Comparison of ENCODE assay signal across 8 cellular contexts in genomic region chr10:30413996-30414576, GRCh38. TPM values are rescaled to one million over a fixed set of nuclear protein-coding genes. Genes with fewer than 3 reads are reported as not detected.
DNase-seq lines count a peak whose midpoint lies in the region; ATAC-seq and TF ChIP-seq lines count a peak whose summit lies in the region.

No MANE protein-coding gene starts in this region.

- peaks cover 0 to 7% (median 2%) of the 10 kb centered on the region in 4 donors for H3K4me1 ChIP-seq in esophagus muscularis mucosa

- POLR2A ChIA-PET in activated CD4-positive, alpha-beta T cell treated with anti-CD3 and anti-CD28 coated beads, Interleukin-2, amount 10 ng/mL, durations not matched to agents 7 days and 5 days (lab: Charles Lee): interaction anchor here (0.6 to 1.0 kb wide), 2 partner anchors 22 to 23 kb away, joined by 3 read pairs; no protein-coding TSS in a partner anchor

- WGBS in esophagus muscularis mucosa: 35% methylated on average over 3 of the region's 3 CpGs

- TF ChIP-seq POLR2A in esophagus muscularis mucosa (IDR thresholded peaks at IDR 0.05; ENCODE audit: low read depth): no peak

- ATAC-seq in HG03108 (IDR thresholded peaks at IDR 0.05; ENCODE audit: unreplicated experiment) (peak; percentile 36), GM19324 (IDR thresholded peaks at IDR 0.05; ENCODE audit: low FRiP score, unreplicated experiment) (no peak), HG03139 (IDR thresholded peaks at IDR 0.05; ENCODE audit: unreplicated experiment) (no peak)

- H3K27me3 ChIP-seq in esophagus muscularis mucosa: no peaks in the 10 kb centered on the region

- H3K36me3 ChIP-seq in esophagus muscularis mucosa: no peaks in the 10 kb centered on the region

- peaks cover 31% of the 10 kb centered on the region for H3K4me1 Mint-ChIP-seq in activated CD4-positive, alpha-beta T cell treated with anti-CD3 and anti-CD28 coated beads, Interleukin-2, amount 10 ng/mL, durations not matched to agents 7 days and 5 days
- no peaks in the 10 kb centered on the region for H3K4me1 Mint-ChIP-seq in nephron progenitor cell

- intact Hi-C loops in esophagus muscularis mucosa (cut with DNase I): loop anchor here (2.0 to 5.0 kb wide), 2 partner anchors 121 to 178 kb away; no protein-coding TSS in a partner anchor

- no peak overlapping the region for H3K27ac ChIP-seq in esophagus muscularis mucosa (replicated peaks in 1 of 4)

- H3K4me3 ChIP-seq in esophagus muscularis mucosa: no peak overlapping the region

- TF ChIP-seq EP300 in esophagus muscularis mucosa (IDR thresholded peaks at IDR 0.05): no peak

- CTCF ChIA-PET in activated CD4-positive, alpha-beta T cell treated with anti-CD3 and anti-CD28 coated beads, Interleukin-2, amount 10 ng/mL, durations not matched to agents 7 days and 5 days (lab: Charles Lee): interaction anchor here (0.7 to 4.5 kb wide), 6 partner anchors 18 to 117 kb away, joined by 3 to 23 read pairs (median 5); no protein-coding TSS in a partner anchor

- H3K9me3 Mint-ChIP-seq in activated CD4-positive, alpha-beta T cell treated with anti-CD3 and anti-CD28 coated beads, Interleukin-2, amount 10 ng/mL, durations not matched to agents 7 days and 5 days: no peaks in the 10 kb centered on the region
- no peaks in the 10 kb centered on the region for H3K9me3 Mint-ChIP-seq in nephron progenitor cell

- no peaks in the 10 kb centered on the region for H3K9me3 ChIP-seq in esophagus muscularis mucosa

- H3K27me3 Mint-ChIP-seq in activated CD4-positive, alpha-beta T cell treated with anti-CD3 and anti-CD28 coated beads, Interleukin-2, amount 10 ng/mL, durations not matched to agents 7 days and 5 days: no peaks in the 10 kb centered on the region
- no peaks in the 10 kb centered on the region for H3K27me3 Mint-ChIP-seq in nephron progenitor cell (ENCODE audit: low read depth, poor library complexity)

- DNase-seq in activated CD4-positive, alpha-beta T cell treated with anti-CD3 and anti-CD28 coated beads, Interleukin-2, amount 10 ng/mL, durations not matched to agents 7 days and 5 days: peak; percentile 53
- no peak for DNase-seq in activated CD4-positive, alpha-beta T cell treated with anti-CD3 and anti-CD28 coated beads, Interleukin-2, amount 50 U/mL, for 4 hours
- DNase-seq in SK-N-DZ (ENCODE audit: low spot score): peak; percentile 27
- no peak for DNase-seq in esophagus muscularis mucosa (ENCODE audit: extremely low spot score)
- no peak for DNase-seq in nephron progenitor cell

- H3K36me3 Mint-ChIP-seq in activated CD4-positive, alpha-beta T cell treated with anti-CD3 and anti-CD28 coated beads, Interleukin-2, amount 10 ng/mL, durations not matched to agents 7 days and 5 days (ENCODE audit: low read depth): no peaks in the 10 kb centered on the region
- no peaks in the 10 kb centered on the region for H3K36me3 Mint-ChIP-seq in nephron progenitor cell (ENCODE audit: low read depth)

- no peak overlapping the region for H3K27ac Mint-ChIP-seq in activated CD4-positive, alpha-beta T cell treated with anti-CD3 and anti-CD28 coated beads, Interleukin-2, amount 10 ng/mL, durations not matched to agents 7 days and 5 days
- H3K27ac Mint-ChIP-seq in nephron progenitor cell: no peak overlapping the region

- TF ChIP-seq CTCF in esophagus muscularis mucosa (IDR thresholded peaks at IDR 0.05): peak; percentile 77 to 90 (median 79)
- peak; percentile 68 for TF ChIP-seq CTCF in nephron progenitor cell (IDR thresholded peaks at IDR 0.05)

- H3K4me3 Mint-ChIP-seq in activated CD4-positive, alpha-beta T cell treated with anti-CD3 and anti-CD28 coated beads, Interleukin-2, amount 10 ng/mL, durations not matched to agents 7 days and 5 days: no peak overlapping the region
- no peak overlapping the region for H3K4me3 Mint-ChIP-seq in nephron progenitor cell

RNA-seq across cellular contexts. Expression of gene MAP3K8, which starts 19.9 kb away (rescaled TPM):
- 10 to 100 TPM; 12.6 to 13.1 TPM for total RNA-seq in activated CD4-positive, alpha-beta T cell treated with anti-CD3 and anti-CD28 coated beads, Interleukin-2, amount 10 ng/mL, durations not matched to agents 7 days and 5 days
- polyA plus RNA-seq in SK-N-DZ (2014; cell fraction: cytosol; rRNA removed): 0.14 and 0.39 TPM in 2 replicates
- 0.35 and 1.2 TPM in 2 replicates for polyA plus RNA-seq in SK-N-DZ (2014; cell fraction: nucleus; rRNA removed)
- total RNA-seq in esophagus muscularis mucosa: 10 to 100 TPM; 18.7 to 74.2 (median 24.1) TPM

Comparison
In these comparisons a context has a peak if more than half of its experiments do, and no peak if none do; other contexts are left out.
1. DNase-seq: peak in activated CD4-positive, alpha-beta T cell treated with anti-CD3 and anti-CD28 coated beads, Interleukin-2, amount 10 ng/mL, durations not matched to agents 7 days and 5 days (single experiment) and SK-N-DZ (single experiment); none in activated CD4-positive, alpha-beta T cell treated with anti-CD3 and anti-CD28 coated beads, Interleukin-2, amount 50 U/mL, for 4 hours (0 of 2), esophagus muscularis mucosa (single experiment) and nephron progenitor cell (single experiment).